Comparison of ENCODE assay signal across 17 cellular contexts in genomic region chr5:132949151-132949550, GRCh38.
"Had no signal": no experiment of that assay in that cellular context is flagged by ENCODE, and none has a peak within 500 bp of the region (broad histone marks: within the 10 kb centered on the region; RNA-seq: fewer than 3 reads in every experiment).

No MANE protein-coding gene starts in this region.

- H3K9me3 Mint-ChIP-seq: activated naive CD4-positive, alpha-beta T cell treated with anti-CD3 and anti-CD28 coated beads, Interleukin-2, amount 10 ng/mL, durations not matched to agents 7 days and 5 days; activated T-cell treated with anti-CD3 and anti-CD28 coated beads, Interleukin-2, amount 50 U/mL, for 24 hours; naive B cell; T-cell had no signal

- DNase-seq: activated CD4-positive, alpha-beta T cell treated with anti-CD3 and anti-CD28 coated beads, Interleukin-2, amount 50 U/mL, for 48 hours; activated CD4-positive, CD25-positive, alpha-beta regulatory T cell treated with anti-CD3 and anti-CD28 coated beads, Interleukin-2, amount 50 U/mL, for 72 hours; activated naive CD4-positive, alpha-beta T cell treated with anti-CD3 and anti-CD28 coated beads, Interleukin-2, amount 10 ng/mL, durations not matched to agents 7 days and 5 days; activated T-cell treated with anti-CD3 and anti-CD28 coated beads, Interleukin-2, amount 50 U/mL, for 24 hours; cerebellar nuclear complex; mammary epithelial cell; naive B cell; stimulated activated CD4-positive, alpha-beta T cell treated with anti-CD3 and anti-CD28 coated beads, Interleukin-1b, Interleukin-23, amount 100 ng/mL, for 48 hours; stomach; T-cell; T-helper 9 cell; testis; upper lobe of right lung had no signal

- H3K27me3 Mint-ChIP-seq: activated naive CD4-positive, alpha-beta T cell treated with anti-CD3 and anti-CD28 coated beads, Interleukin-2, amount 10 ng/mL, durations not matched to agents 7 days and 5 days; activated T-cell treated with anti-CD3 and anti-CD28 coated beads, Interleukin-2, amount 50 U/mL, for 24 hours; naive B cell; T-cell had no signal

- H3K4me3 Mint-ChIP-seq: activated naive CD4-positive, alpha-beta T cell treated with anti-CD3 and anti-CD28 coated beads, Interleukin-2, amount 10 ng/mL, durations not matched to agents 7 days and 5 days; activated T-cell treated with anti-CD3 and anti-CD28 coated beads, Interleukin-2, amount 50 U/mL, for 24 hours; naive B cell; T-cell had no signal

- ATAC-seq: left lobe of liver, T-cell, upper lobe of right lung had no signal

- H3K9me3 ChIP-seq: adrenal gland, neutrophil, stomach, testis, upper lobe of right lung had no signal

- H2AFZ ChIP-seq: hepatocyte had no signal

- H3K27ac Mint-ChIP-seq: activated naive CD4-positive, alpha-beta T cell treated with anti-CD3 and anti-CD28 coated beads, Interleukin-2, amount 10 ng/mL, durations not matched to agents 7 days and 5 days; T-cell had no signal

- H3K27me3 ChIP-seq: adrenal gland, hepatocyte, neutrophil, stomach, testis, upper lobe of right lung had no signal

- H3K27ac ChIP-seq: adrenal gland, hepatocyte, neutrophil, stomach, testis, upper lobe of right lung had no signal

- H3K4me2 ChIP-seq: hepatocyte had no signal
